Comparison of ENCODE assay signal across 8 cellular contexts in the genomic region with DNA sequence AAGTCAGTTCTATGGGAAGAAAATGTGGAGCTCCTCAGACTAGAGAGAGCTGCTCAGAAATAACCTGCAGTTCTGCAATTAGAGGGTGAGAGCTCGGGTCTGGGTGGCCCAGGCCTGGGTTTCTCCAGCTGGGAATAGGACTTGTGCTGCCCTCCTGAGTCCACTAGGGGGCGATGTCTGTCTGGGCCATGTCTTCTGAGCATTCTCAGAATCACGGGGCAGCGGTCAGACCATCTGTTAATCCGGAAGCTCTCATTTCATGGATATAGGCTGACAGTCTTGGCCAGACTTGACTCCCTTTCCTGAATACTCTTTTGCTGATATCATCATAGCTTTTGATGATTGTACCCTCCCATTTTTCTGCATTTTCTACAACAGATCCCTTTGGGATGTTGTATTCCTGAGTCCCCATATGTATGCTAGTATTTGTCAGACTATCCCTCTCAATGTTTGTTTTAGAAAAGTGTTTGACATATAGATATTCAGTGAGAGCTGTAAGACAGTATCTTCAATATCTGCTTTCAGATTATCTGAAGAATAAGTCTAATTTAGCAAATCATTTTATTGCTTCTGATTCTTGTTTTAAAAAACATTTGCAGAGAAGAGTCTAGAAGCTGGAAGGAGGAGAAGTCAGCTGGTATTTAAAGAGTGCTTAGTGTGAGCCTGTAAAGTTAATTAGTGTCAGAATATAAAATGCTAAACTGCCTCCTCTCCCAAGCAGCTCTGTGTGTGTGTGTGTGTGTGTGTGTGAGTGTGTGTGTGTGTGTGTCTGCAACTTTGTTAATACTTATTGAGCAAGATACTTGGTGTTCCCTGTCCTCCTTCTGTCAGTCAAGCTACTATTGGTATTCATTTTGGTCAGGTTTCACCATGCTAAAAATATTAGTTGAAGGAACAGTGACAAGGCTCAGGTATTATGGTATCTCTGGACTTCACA. TPM values are rescaled to one million over a fixed set of nuclear protein-coding genes. Genes with fewer than 3 reads are reported as not detected.
DNase-seq lines count a peak whose midpoint lies in the region; ATAC-seq and TF ChIP-seq lines count a peak whose summit lies in the region.

No MANE protein-coding gene starts in this region.

- H3K27ac ChIP-seq in Peyer's patch (peak overlapping the region in 3 of 4 donors; percentile 16 to 53 (median 39)), suprapubic skin (no peak overlapping the region)

- WGBS in suprapubic skin: 22% methylated on average over 5 of the region's 5 CpGs

- TF ChIP-seq CTCF in Peyer's patch (IDR thresholded peaks at IDR 0.05) (peak; percentile 80 to 96 (median 87)), foreskin fibroblast (IDR thresholded peaks at IDR 0.05; ENCODE audit: low read depth, low read length) (peak; percentile 98), suprapubic skin (IDR thresholded peaks at IDR 0.05) (peak; percentile 69 to 86)

- H3K36me3 ChIP-seq in Peyer's patch: peaks cover 0 to 43% (median 0%) of the 10 kb centered on the region in 3 donors
- peaks cover 42% of the 10 kb centered on the region for H3K36me3 ChIP-seq in suprapubic skin

- H3K4me1 ChIP-seq in Peyer's patch: peaks cover 0 to 11% (median 0%) of the 10 kb centered on the region in 4 donors
- peaks cover 15% of the 10 kb centered on the region for H3K4me1 ChIP-seq in suprapubic skin

- DNase-seq in EH (ENCODE audit: low read depth) (peak; percentile 87), KBM-7 (peak; percentile 96), Peyer's patch (peak; percentile 69 to 90 (median 81)), activated T-helper 1 cell treated with Interleukin-2 at 50 U/mL for 16 hours (ENCODE audit: low read depth) (peak; percentile 52), foreskin fibroblast (peak; percentile 76 to 91), nucleus accumbens (lab: John Stamatoyannopoulos, UW) (peak in 52 of 56 donors; percentile 16 to 82 (median 56)), suprapubic skin (ENCODE audit: low spot score in 2 of 2) (peak; percentile 78 to 82)

- no peak overlapping the region for H3K4me3 ChIP-seq in Peyer's patch
- no peak overlapping the region for H3K4me3 ChIP-seq in foreskin fibroblast (ENCODE audit: low read depth in 1 of 2, low read length in 2 of 2)
- no peak overlapping the region for H3K4me3 ChIP-seq in suprapubic skin

- H3K27me3 ChIP-seq in Peyer's patch (no peaks in the 10 kb centered on the region), suprapubic skin (no peaks in the 10 kb centered on the region)

- H3K9me3 ChIP-seq in Peyer's patch: no peaks in the 10 kb centered on the region
- H3K9me3 ChIP-seq in suprapubic skin: no peaks in the 10 kb centered on the region

- TF ChIP-seq EP300 in suprapubic skin (IDR thresholded peaks at IDR 0.05): no peak

- in situ Hi-C loops in KBM-7 (cut with MboI; ENCODE audit: low pct_unique_long_range_greater_than_20kb, low sequenced_read_pairs): loop anchor here (10.0 to 25.0 kb wide), 2 partner anchors 111 to 304 kb away; a partner anchor contains a TSS

- peak; percentile 88 for ATAC-seq in GM21786 (IDR thresholded peaks at IDR 0.05; ENCODE audit: unreplicated experiment)

- TF ChIP-seq POLR2A in Peyer's patch (IDR thresholded peaks at IDR 0.05): no peak
- TF ChIP-seq POLR2A in suprapubic skin (IDR thresholded peaks at IDR 0.05): no peak

RNA-seq across cellular contexts. Expression of a gene that starts 38.0 kb away (rescaled TPM):
- 10 to 100 TPM; 18.9 to 47.1 (median 23.2) TPM for total RNA-seq in Peyer's patch
- total RNA-seq in suprapubic skin: 10 to 100 TPM in 1 of 4 donors, 1 to 10 TPM in 3; 7.4 to 12.4 (median 7.9) TPM
